In genomic region chr2:165582863-165583506, GRCh38 we compare ENCODE assay signal across 18 cellular contexts.
DNase-seq lines count a peak whose midpoint lies in the region; ATAC-seq and TF ChIP-seq lines count a peak whose summit lies in the region.
"Had no signal": no experiment of that assay in that cellular context is flagged by ENCODE, and none has a peak within 500 bp of the region (broad histone marks: within the 10 kb centered on the region; RNA-seq: fewer than 3 reads in every experiment).

No MANE protein-coding gene starts in this region.

- no peaks in the 10 kb centered on the region for H3K27me3 ChIP-seq in thyroid gland
- H3K27me3 ChIP-seq in CD4-positive, alpha-beta memory T cell (ENCODE audit: insufficient read depth, low read length), result no peaks in the 10 kb centered on the region
- H3K27me3 ChIP-seq: SJSA1 had no signal

- TF ChIP-seq POLR2A in thyroid gland (IDR thresholded peaks at IDR 0.05), result no peak

- no peak overlapping the region for H3K4me3 Mint-ChIP-seq in CD4-positive, alpha-beta memory T cell

- no peak for TF ChIP-seq CTCF in thyroid gland (IDR thresholded peaks at IDR 0.05)

- H3K9me3 ChIP-seq in thyroid gland, result no peaks in the 10 kb centered on the region
- H3K9me3 ChIP-seq in CD4-positive, alpha-beta memory T cell (ENCODE audit: control insufficient read depth in 1 of 2, low read length in 2 of 2), result no peaks in the 10 kb centered on the region
- H3K9me3 ChIP-seq: Caco-2, HAP-1, SJSA1 had no signal

- no peak overlapping the region for H3K4me3 ChIP-seq in thyroid gland (replicated peaks in 1 of 3)
- H3K4me3 ChIP-seq in CD4-positive, alpha-beta memory T cell (ENCODE audit: low read length in 2 of 2), result no peak overlapping the region
- H3K4me3 ChIP-seq: HAP-1, PC-9, SJSA1 had no signal

- WGBS in thyroid gland, 2 donors, result 25 to 41% methylated on average over 1 of the region's 1 CpG

- peak overlapping the region; percentile 19 to 42 (median 31) for H3K27ac ChIP-seq in thyroid gland
- no peak overlapping the region for H3K27ac ChIP-seq in CD4-positive, alpha-beta memory T cell (ENCODE audit: low read depth, low read length)
- H3K27ac ChIP-seq: PC-9, SJSA1 had no signal

- in situ Hi-C loops in G401 (cut with HindIII; ENCODE audit: low sequenced_read_pairs), result no loop called here

- DNase-seq in G401 (ENCODE audit: low spot score) (peak; percentile 90), NCI-H446 treated with DMSO at 0.1 percent for 48 hours (lab: John Stamatoyannopoulos, UW) (peak; percentile 56), left lobe of liver (ENCODE audit: low spot score) (no peak), thyroid gland (peak; percentile 86 to 91), NCI-H2227 treated with DMSO at 0.1 percent for 48 hours (lab: John Stamatoyannopoulos, UW) (no peak)
- DNase-seq in CD4-positive, alpha-beta memory T cell, result no peak
- DNase-seq: ACHN; Caco-2; DMS153; NCI-H1092; NCI-H1694; NCI-H226; NCI-H69; NK-92 treated with Interleukin-12 subunit alpha and Interleukin-12 subunit beta, amount 100 ng/mL, for 24 hours; PC-9 had no signal

- ATAC-seq in left lobe of liver, result peak; percentile 52
- no peak for ATAC-seq in GM19452 (IDR thresholded peaks at IDR 0.05; ENCODE audit: unreplicated experiment)

- H3K36me3 ChIP-seq in thyroid gland, result no peaks in the 10 kb centered on the region
- no peaks in the 10 kb centered on the region for H3K36me3 ChIP-seq in CD4-positive, alpha-beta memory T cell (ENCODE audit: insufficient read depth, low read length)
- H3K36me3 ChIP-seq: HAP-1, SJSA1 had no signal

- intact Hi-C loops in thyroid gland (cut with DNase I), result no loop called here
- intact Hi-C loops in CD4-positive, alpha-beta memory T cell (cut with micrococcal nuclease), result no loop called here

- no peaks in the 10 kb centered on the region for H3K36me3 Mint-ChIP-seq in CD4-positive, alpha-beta memory T cell

- POLR2A ChIA-PET in CD4-positive, alpha-beta memory T cell (lab: Charles Lee; ENCODE audit: partially characterized antibody), result no interaction called here

- H3K27ac Mint-ChIP-seq in CD4-positive, alpha-beta memory T cell, result no peak overlapping the region

- H3K9me3 Mint-ChIP-seq in CD4-positive, alpha-beta memory T cell, result no peaks in the 10 kb centered on the region

- no peaks in the 10 kb centered on the region for H3K4me1 Mint-ChIP-seq in CD4-positive, alpha-beta memory T cell

- CTCF ChIA-PET in CD4-positive, alpha-beta memory T cell (lab: Charles Lee; ENCODE audit: partially characterized antibody), result no interaction called here

- peaks cover 0 to 2% of the 10 kb centered on the region in 2 donors for H3K27me3 Mint-ChIP-seq in CD4-positive, alpha-beta memory T cell

- H3K4me1 ChIP-seq in thyroid gland, result peaks cover 16% of the 10 kb centered on the region in 2 donors
- no peaks in the 10 kb centered on the region for H3K4me1 ChIP-seq in CD4-positive, alpha-beta memory T cell (ENCODE audit: insufficient read depth, low read length)
- H3K4me1 ChIP-seq: SJSA1 had no signal

Comparison
In these comparisons a context has a peak if more than half of its experiments do, and no peak if none do; other contexts are left out.
1. DNase-seq: peak in G401 (single experiment), NCI-H446 treated with DMSO at 0.1 percent for 48 hours (single experiment) and thyroid gland (2 of 2); none in left lobe of liver (single experiment), NCI-H2227 treated with DMSO at 0.1 percent for 48 hours (single experiment) and CD4-positive, alpha-beta memory T cell (0 of 5).